Comparison of ENCODE assay signal across 1 cellular context in genomic region chr4:2755821-2756690, GRCh38.
A peak's percentile ranks its signal among the peaks of the same experiment; 100 is the strongest.
TF ChIP-seq lines count a peak whose summit lies in the region.

A gene with protein sequence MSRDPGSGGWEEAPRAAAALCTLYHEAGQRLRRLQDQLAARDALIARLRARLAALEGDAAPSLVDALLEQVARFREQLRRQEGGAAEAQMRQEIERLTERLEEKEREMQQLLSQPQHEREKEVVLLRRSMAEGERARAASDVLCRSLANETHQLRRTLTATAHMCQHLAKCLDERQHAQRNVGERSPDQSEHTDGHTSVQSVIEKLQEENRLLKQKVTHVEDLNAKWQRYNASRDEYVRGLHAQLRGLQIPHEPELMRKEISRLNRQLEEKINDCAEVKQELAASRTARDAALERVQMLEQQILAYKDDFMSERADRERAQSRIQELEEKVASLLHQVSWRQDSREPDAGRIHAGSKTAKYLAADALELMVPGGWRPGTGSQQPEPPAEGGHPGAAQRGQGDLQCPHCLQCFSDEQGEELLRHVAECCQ (minus strand): TSS chr4:2756336. CDS start chr4:2756289, 47 bp downstream.

TF ChIP-seq in WTC11, 78 proteins besides CTCF, POLR2A, EP300 and RAD21 (continued from another document and continues in another):
- TF ChIP-seq, protein P1, sequence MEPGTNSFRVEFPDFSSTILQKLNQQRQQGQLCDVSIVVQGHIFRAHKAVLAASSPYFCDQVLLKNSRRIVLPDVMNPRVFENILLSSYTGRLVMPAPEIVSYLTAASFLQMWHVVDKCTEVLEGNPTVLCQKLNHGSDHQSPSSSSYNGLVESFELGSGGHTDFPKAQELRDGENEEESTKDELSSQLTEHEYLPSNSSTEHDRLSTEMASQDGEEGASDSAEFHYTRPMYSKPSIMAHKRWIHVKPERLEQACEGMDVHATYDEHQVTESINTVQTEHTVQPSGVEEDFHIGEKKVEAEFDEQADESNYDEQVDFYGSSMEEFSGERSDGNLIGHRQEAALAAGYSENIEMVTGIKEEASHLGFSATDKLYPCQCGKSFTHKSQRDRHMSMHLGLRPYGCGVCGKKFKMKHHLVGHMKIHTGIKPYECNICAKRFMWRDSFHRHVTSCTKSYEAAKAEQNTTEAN (CRISPR knock-in tag; IDR thresholded peaks at IDR 0.05): no peak
- TF ChIP-seq ZSCAN18 (CRISPR knock-in tag; IDR thresholded peaks at IDR 0.05) (no peak), RELA (CRISPR knock-in tag; IDR thresholded peaks at IDR 0.05; ENCODE audit: borderline replicate concordance) (peak; percentile 71; the same call in 1 of the 2 replicates), AR (CRISPR knock-in tag; IDR thresholded peaks at IDR 0.05) (no peak), ZNF232 (CRISPR knock-in tag; IDR thresholded peaks at IDR 0.05) (no peak), OVOL2 (CRISPR knock-in tag; IDR thresholded peaks at IDR 0.05; ENCODE audit: borderline replicate concordance) (no peak), ZNF263 (CRISPR knock-in tag; IDR thresholded peaks at IDR 0.05; ENCODE audit: low read depth) (no peak), NFE2L1 (CRISPR knock-in tag; IDR thresholded peaks at IDR 0.05) (peak; percentile 60; the same call in 1 of the 2 replicates), EMX1 (CRISPR knock-in tag; IDR thresholded peaks at IDR 0.05) (no peak), RORB (CRISPR knock-in tag; IDR thresholded peaks at IDR 0.05) (no peak), ZNF423 (CRISPR knock-in tag; IDR thresholded peaks at IDR 0.05) (no peak), NFYB (CRISPR knock-in tag; conservative IDR thresholded peaks at IDR 0.05; ENCODE audit: low read depth) (0 out of 2 replicates have a peak, but pooled peaks have one; percentile 25), PRRX2 (CRISPR knock-in tag; IDR thresholded peaks at IDR 0.05) (no peak), ZNF281 (CRISPR knock-in tag; IDR thresholded peaks at IDR 0.05) (no peak), JAZF1 (CRISPR knock-in tag; IDR thresholded peaks at IDR 0.05) (no peak), ERG (CRISPR knock-in tag; IDR thresholded peaks at IDR 0.05) (no peak), TEAD1 (CRISPR knock-in tag; IDR thresholded peaks at IDR 0.05) (peak; percentile 72), NFATC4 (CRISPR knock-in tag; IDR thresholded peaks at IDR 0.05) (no peak), ZNF396 (CRISPR knock-in tag; IDR thresholded peaks at IDR 0.05; ENCODE audit: borderline replicate concordance) (no peak), PREB (CRISPR knock-in tag; IDR thresholded peaks at IDR 0.05; ENCODE audit: borderline replicate concordance) (no peak), CREB1 (CRISPR knock-in tag; IDR thresholded peaks at IDR 0.05) (no peak), TEAD4 (CRISPR knock-in tag; IDR thresholded peaks at IDR 0.05) (no peak), ZNF671 (CRISPR knock-in tag; IDR thresholded peaks at IDR 0.05) (no peak), ZNF416 (CRISPR knock-in tag; IDR thresholded peaks at IDR 0.05) (no peak), SP1 (CRISPR knock-in tag; conservative IDR thresholded peaks at IDR 0.05) (peak; percentile 80), E2F1 (CRISPR knock-in tag; IDR thresholded peaks at IDR 0.05) (no peak), SMAD4 (CRISPR knock-in tag; IDR thresholded peaks at IDR 0.05) (no peak), GABPB1 (CRISPR knock-in tag; IDR thresholded peaks at IDR 0.05) (0 out of 2 replicates have a peak, but pooled peaks have one; percentile 60), ESRRA (CRISPR knock-in tag; IDR thresholded peaks at IDR 0.05; ENCODE audit: borderline replicate concordance) (no peak), ZNF219 (CRISPR knock-in tag; IDR thresholded peaks at IDR 0.05; ENCODE audit: borderline replicate concordance) (no peak), FOXK1 (CRISPR knock-in tag; IDR thresholded peaks at IDR 0.05) (peak; percentile 83)
- TF ChIP-seq, protein P2, sequence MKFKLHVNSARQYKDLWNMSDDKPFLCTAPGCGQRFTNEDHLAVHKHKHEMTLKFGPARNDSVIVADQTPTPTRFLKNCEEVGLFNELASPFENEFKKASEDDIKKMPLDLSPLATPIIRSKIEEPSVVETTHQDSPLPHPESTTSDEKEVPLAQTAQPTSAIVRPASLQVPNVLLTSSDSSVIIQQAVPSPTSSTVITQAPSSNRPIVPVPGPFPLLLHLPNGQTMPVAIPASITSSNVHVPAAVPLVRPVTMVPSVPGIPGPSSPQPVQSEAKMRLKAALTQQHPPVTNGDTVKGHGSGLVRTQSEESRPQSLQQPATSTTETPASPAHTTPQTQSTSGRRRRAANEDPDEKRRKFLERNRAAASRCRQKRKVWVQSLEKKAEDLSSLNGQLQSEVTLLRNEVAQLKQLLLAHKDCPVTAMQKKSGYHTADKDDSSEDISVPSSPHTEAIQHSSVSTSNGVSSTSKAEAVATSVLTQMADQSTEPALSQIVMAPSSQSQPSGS (CRISPR knock-in tag; IDR thresholded peaks at IDR 0.05; ENCODE audit: borderline replicate concordance, low read depth): no peak
- TF ChIP-seq, protein P3, sequence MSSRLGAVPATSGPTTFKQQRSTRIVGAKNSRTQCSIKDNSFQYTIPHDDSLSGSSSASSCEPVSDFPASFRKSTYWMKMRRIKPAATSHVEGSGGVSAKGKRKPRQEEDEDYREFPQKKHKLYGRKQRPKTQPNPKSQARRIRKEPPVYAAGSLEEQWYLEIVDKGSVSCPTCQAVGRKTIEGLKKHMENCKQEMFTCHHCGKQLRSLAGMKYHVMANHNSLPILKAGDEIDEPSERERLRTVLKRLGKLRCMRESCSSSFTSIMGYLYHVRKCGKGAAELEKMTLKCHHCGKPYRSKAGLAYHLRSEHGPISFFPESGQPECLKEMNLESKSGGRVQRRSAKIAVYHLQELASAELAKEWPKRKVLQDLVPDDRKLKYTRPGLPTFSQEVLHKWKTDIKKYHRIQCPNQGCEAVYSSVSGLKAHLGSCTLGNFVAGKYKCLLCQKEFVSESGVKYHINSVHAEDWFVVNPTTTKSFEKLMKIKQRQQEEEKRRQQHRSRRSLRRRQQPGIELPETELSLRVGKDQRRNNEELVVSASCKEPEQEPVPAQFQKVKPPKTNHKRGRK (CRISPR knock-in tag; IDR thresholded peaks at IDR 0.05; ENCODE audit: borderline replicate concordance): no peak
- TF ChIP-seq, protein P4, sequence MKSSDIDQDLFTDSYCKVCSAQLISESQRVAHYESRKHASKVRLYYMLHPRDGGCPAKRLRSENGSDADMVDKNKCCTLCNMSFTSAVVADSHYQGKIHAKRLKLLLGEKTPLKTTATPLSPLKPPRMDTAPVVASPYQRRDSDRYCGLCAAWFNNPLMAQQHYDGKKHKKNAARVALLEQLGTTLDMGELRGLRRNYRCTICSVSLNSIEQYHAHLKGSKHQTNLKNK (CRISPR knock-in tag; IDR thresholded peaks at IDR 0.05): no peak
- TF ChIP-seq, protein P5, sequence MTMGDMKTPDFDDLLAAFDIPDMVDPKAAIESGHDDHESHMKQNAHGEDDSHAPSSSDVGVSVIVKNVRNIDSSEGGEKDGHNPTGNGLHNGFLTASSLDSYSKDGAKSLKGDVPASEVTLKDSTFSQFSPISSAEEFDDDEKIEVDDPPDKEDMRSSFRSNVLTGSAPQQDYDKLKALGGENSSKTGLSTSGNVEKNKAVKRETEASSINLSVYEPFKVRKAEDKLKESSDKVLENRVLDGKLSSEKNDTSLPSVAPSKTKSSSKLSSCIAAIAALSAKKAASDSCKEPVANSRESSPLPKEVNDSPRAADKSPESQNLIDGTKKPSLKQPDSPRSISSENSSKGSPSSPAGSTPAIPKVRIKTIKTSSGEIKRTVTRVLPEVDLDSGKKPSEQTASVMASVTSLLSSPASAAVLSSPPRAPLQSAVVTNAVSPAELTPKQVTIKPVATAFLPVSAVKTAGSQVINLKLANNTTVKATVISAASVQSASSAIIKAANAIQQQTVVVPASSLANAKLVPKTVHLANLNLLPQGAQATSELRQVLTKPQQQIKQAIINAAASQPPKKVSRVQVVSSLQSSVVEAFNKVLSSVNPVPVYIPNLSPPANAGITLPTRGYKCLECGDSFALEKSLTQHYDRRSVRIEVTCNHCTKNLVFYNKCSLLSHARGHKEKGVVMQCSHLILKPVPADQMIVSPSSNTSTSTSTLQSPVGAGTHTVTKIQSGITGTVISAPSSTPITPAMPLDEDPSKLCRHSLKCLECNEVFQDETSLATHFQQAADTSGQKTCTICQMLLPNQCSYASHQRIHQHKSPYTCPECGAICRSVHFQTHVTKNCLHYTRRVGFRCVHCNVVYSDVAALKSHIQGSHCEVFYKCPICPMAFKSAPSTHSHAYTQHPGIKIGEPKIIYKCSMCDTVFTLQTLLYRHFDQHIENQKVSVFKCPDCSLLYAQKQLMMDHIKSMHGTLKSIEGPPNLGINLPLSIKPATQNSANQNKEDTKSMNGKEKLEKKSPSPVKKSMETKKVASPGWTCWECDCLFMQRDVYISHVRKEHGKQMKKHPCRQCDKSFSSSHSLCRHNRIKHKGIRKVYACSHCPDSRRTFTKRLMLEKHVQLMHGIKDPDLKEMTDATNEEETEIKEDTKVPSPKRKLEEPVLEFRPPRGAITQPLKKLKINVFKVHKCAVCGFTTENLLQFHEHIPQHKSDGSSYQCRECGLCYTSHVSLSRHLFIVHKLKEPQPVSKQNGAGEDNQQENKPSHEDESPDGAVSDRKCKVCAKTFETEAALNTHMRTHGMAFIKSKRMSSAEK (CRISPR knock-in tag; IDR thresholded peaks at IDR 0.05; ENCODE audit: borderline replicate concordance): no peak
